Comparison of ENCODE assay signal across 29 cellular contexts in genomic region chr17:70078549-70078948, GRCh38. TPM values are rescaled to one million over a fixed set of nuclear protein-coding genes. Genes with fewer than 3 reads are reported as not detected.
"Had no signal": no experiment of that assay in that cellular context is flagged by ENCODE, and none has a peak within 500 bp of the region (broad histone marks: within the 10 kb centered on the region; RNA-seq: fewer than 3 reads in every experiment).

No MANE protein-coding gene starts in this region.

- H3K27me3 ChIP-seq: brain microvascular endothelial cell, cardiac muscle cell, MG63, SJCRH30 had no signal

- DNase-seq: activated CD4-positive, alpha-beta T cell treated with anti-CD3 and anti-CD28 coated beads for 48 hours; activated CD4-positive, alpha-beta T cell treated with anti-CD3 and anti-CD28 coated beads, Interleukin-2, amount 50 U/mL, for 4 hours; activated CD4-positive, CD25-positive, alpha-beta regulatory T cell treated with anti-CD3 and anti-CD28 coated beads, Interleukin-2, amount 50 U/mL, for 72 hours; activated CD8-positive, alpha-beta memory T cell treated with anti-CD3 and anti-CD28 coated beads, Interleukin-2, amount 50 U/mL, for 48 hours; activated CD8-positive, alpha-beta T cell treated with anti-CD3 and anti-CD28 coated beads, Interleukin-2, amount 10 ng/mL, durations not matched to agents 7 days and 5 days; activated gamma-delta T cell; activated naive CD4-positive, alpha-beta T cell treated with anti-CD3 and anti-CD28 coated beads for 36 hours; activated T-cell treated with anti-CD3 and anti-CD28 coated beads, Interleukin-2, amount 50 U/mL, for 24 hours; amygdala; brain microvascular endothelial cell; MG63; MV-4-11; NCI-H1092 treated with DMSO at 0.1 percent for 48 hours; NCI-H1417 treated with DMSO at 0.1 percent for 48 hours; NCI-H1694; NCI-H2029; NCI-H345; NCI-H510A; NCI-H526 treated with DMSO at 0.1 percent for 48 hours; NK-92 treated with Interleukin-12 subunit alpha and Interleukin-12 subunit beta, amount 100 ng/mL, for 24 hours; OCI-M1; Right ventricle myocardium superior; SJCRH30; T-helper 17 cell; T-helper 9 cell had no signal

- H3K36me3 ChIP-seq: brain microvascular endothelial cell, cardiac muscle cell, MG63, SJCRH30 had no signal

- H3K4me1 ChIP-seq: SJCRH30 had no signal

- H3K9me3 ChIP-seq: MG63, SJCRH30 had no signal

- H3K27ac ChIP-seq: brain microvascular endothelial cell, cardiac muscle cell, RWPE1, SJCRH30 had no signal

- ATAC-seq: activated CD8-positive, alpha-beta T cell treated with anti-CD3 and anti-CD28 coated beads, Interleukin-2, amount 10 ng/mL, durations not matched to agents 7 days and 5 days; Panc1; T-helper 17 cell; WTC11 had no signal

- H3K4me3 ChIP-seq: cardiac muscle cell, MG63, SJCRH30 had no signal

RNA-seq across cellular contexts. Expression of gene KCNJ16, which starts 3.5 kb away (rescaled TPM):
- total RNA-seq: activated CD8-positive, alpha-beta T cell treated with anti-CD3 and anti-CD28 coated beads, Interleukin-2, amount 10 ng/mL, durations not matched to agents 7 days and 5 days; activated naive CD4-positive, alpha-beta T cell treated with anti-CD3 and anti-CD28 coated beads for 36 hours; cardiac muscle cell; Right ventricle myocardium superior; SJCRH30; T-helper 17 cell; WTC11 had no signal
- polyA plus RNA-seq: cardiac muscle cell had no signal
